Comparison of ENCODE assay signal across 23 cellular contexts in genomic region chr19:53492153-53492552, GRCh38.
"Had no signal": no experiment of that assay in that cellular context is flagged by ENCODE, and none has a peak within 500 bp of the region (broad histone marks: within the 10 kb centered on the region; RNA-seq: fewer than 3 reads in every experiment).

No MANE protein-coding gene starts in this region.

- H3K27ac ChIP-seq: KMS-11, PC-9, RWPE1 had no signal

- H2AFZ ChIP-seq: PC-9 had no signal

- H3K4me3 ChIP-seq: PC-9 had no signal

- DNase-seq: IMR-90, Kasumi-1, MM.1S, NCI-H1092 treated with DMSO at 0.1 percent for 48 hours, NCI-H1436, NCI-H187, NCI-H2029, NCI-H2081 treated with DMSO at 0.1 percent for 48 hours, NCI-H2171, NCI-H226, NCI-H446, NCI-H510A, NCI-H524 treated with DMSO at 0.1 percent for 48 hours, NCI-H69, NCI-H774, PC-9, SHP77, SK-N-SH, SW 1271 had no signal

- H3K4me2 ChIP-seq: KMS-11, PC-9, SK-N-SH had no signal

- ATAC-seq: HepG2 had no signal

- FAIRE-seq: HepG2, RCC 7860 had no signal

- H3K9ac ChIP-seq: KMS-11, SK-N-SH had no signal

- H3K9me2 ChIP-seq: SK-N-SH had no signal
